9 cellular contexts compared by ENCODE assay signal in genomic region chr19:41328818-41329220, GRCh38. TPM values are rescaled to one million over a fixed set of nuclear protein-coding genes. Genes with fewer than 3 reads are reported as not detected.
A peak's percentile ranks its signal among the peaks of the same experiment; 100 is the strongest.
DNase-seq lines count a peak whose midpoint lies in the region; ATAC-seq and TF ChIP-seq lines count a peak whose summit lies in the region.
"Had no signal": no experiment of that assay in that cellular context is flagged by ENCODE, and none has a peak within 500 bp of the region (broad histone marks: within the 10 kb centered on the region; RNA-seq: fewer than 3 reads in every experiment).

No MANE protein-coding gene starts in this region.

- TF ChIP-seq CTCF in right atrium auricular region (IDR thresholded peaks at IDR 0.05) = no peak
- no peak for TF ChIP-seq CTCF in type B pancreatic cell (conservative IDR thresholded peaks at IDR 0.05)
- no peak for TF ChIP-seq CTCF in BE2C (IDR thresholded peaks at IDR 0.05; ENCODE audit: low read depth, low read length)
- no peak for TF ChIP-seq CTCF in lower leg skin (IDR thresholded peaks at IDR 0.05)

- H3K9me3 Mint-ChIP-seq in activated naive CD4-positive, alpha-beta T cell treated with anti-CD3 and anti-CD28 coated beads, Interleukin-2, amount 50 U/mL, for 24 hours = no peaks in the 10 kb centered on the region
- H3K9me3 Mint-ChIP-seq in T-cell = no peaks in the 10 kb centered on the region
- no peaks in the 10 kb centered on the region for H3K9me3 Mint-ChIP-seq in type B pancreatic cell

- WGBS in lower leg skin, 2 donors = 33 to 38% methylated on average over 1 of the region's 1 CpG

- H3K27ac ChIP-seq in right atrium auricular region = peak overlapping the region; percentile 93 to 97

- POLR2A ChIA-PET in T-cell (lab: Charles Lee) = interaction anchor here (0.6 to 1.1 kb wide), 3 partner anchors 19 to 981 kb away, joined by 3 to 5 read pairs (median 3); no protein-coding TSS in a partner anchor

- ATAC-seq in T-cell (replicated peaks in 1 of 4) = no peak

- peak overlapping the region; percentile 85 for H3K4me3 Mint-ChIP-seq in activated naive CD4-positive, alpha-beta T cell treated with anti-CD3 and anti-CD28 coated beads, Interleukin-2, amount 50 U/mL, for 24 hours
- H3K4me3 Mint-ChIP-seq in T-cell (peak overlapping the region; percentile 72 to 75 (median 74)), type B pancreatic cell (no peak overlapping the region)

- no peak for TF ChIP-seq POLR2A in lower leg skin (IDR thresholded peaks at IDR 0.05)

- no peaks in the 10 kb centered on the region for H3K27me3 ChIP-seq in right atrium auricular region
- H3K27me3 ChIP-seq in BE2C = no peaks in the 10 kb centered on the region

- H3K4me1 ChIP-seq in right atrium auricular region = peaks cover 5 to 53% of the 10 kb centered on the region in 2 donors
- H3K4me1 ChIP-seq in BE2C = peaks cover 41% of the 10 kb centered on the region

- H3K27ac Mint-ChIP-seq in activated naive CD4-positive, alpha-beta T cell treated with anti-CD3 and anti-CD28 coated beads, Interleukin-2, amount 50 U/mL, for 24 hours = peak overlapping the region; percentile 98
- H3K27ac Mint-ChIP-seq in T-cell (peak overlapping the region; percentile 92 to 96), type B pancreatic cell (peak overlapping the region; percentile 50)

- no peak for DNase-seq in activated naive CD4-positive, alpha-beta T cell (lab: John Stamatoyannopoulos, UW)
- DNase-seq in T-cell (no peak), right atrium auricular region (ENCODE audit: low spot score) (no peak), type B pancreatic cell (ENCODE audit: extremely low spot score, unreplicated experiment) (no peak), BE2C (no peak), iPS-NIHi7 (ENCODE audit: extremely low spot score) (no peak), lower leg skin (ENCODE audit: low spot score in 2 of 2) (no peak)
- DNase-seq: COR-L47 had no signal

- H3K27me3 Mint-ChIP-seq in activated naive CD4-positive, alpha-beta T cell treated with anti-CD3 and anti-CD28 coated beads, Interleukin-2, amount 50 U/mL, for 24 hours = no peaks in the 10 kb centered on the region
- H3K27me3 Mint-ChIP-seq in T-cell (no peaks in the 10 kb centered on the region), type B pancreatic cell (peaks cover 38% of the 10 kb centered on the region)

- CTCF ChIA-PET in T-cell (lab: Charles Lee) = interaction anchor here in 1 of 2 donors (0.6 to 2.1 kb wide), 2 partner anchors 26 to 66 kb away, joined by 3 to 6 read pairs; no protein-coding TSS in a partner anchor

- H3K36me3 ChIP-seq in right atrium auricular region (peaks cover 17% of the 10 kb centered on the region), BE2C (peaks cover 3% of the 10 kb centered on the region; the same call in 1 of the 2 replicates)

- intact Hi-C loops in lower leg skin (cut with DNase I; ENCODE audit: low total_unique reads) = no loop called here

- no peak overlapping the region for H3K4me3 ChIP-seq in right atrium auricular region
- no peak overlapping the region for H3K4me3 ChIP-seq in BE2C (ENCODE audit: low read depth, low read length)
- no peak overlapping the region for H3K4me3 ChIP-seq in lower leg skin (ENCODE audit: low read depth, poor library complexity, severe bottlenecking)

- peaks cover 71% of the 10 kb centered on the region for H3K4me1 Mint-ChIP-seq in activated naive CD4-positive, alpha-beta T cell treated with anti-CD3 and anti-CD28 coated beads, Interleukin-2, amount 50 U/mL, for 24 hours
- H3K4me1 Mint-ChIP-seq in T-cell = peaks cover 61 to 74% (median 73%) of the 10 kb centered on the region in 3 donors
- H3K4me1 Mint-ChIP-seq in type B pancreatic cell (ENCODE audit: unreplicated experiment) = peaks cover 39% of the 10 kb centered on the region

- peaks cover 13% of the 10 kb centered on the region for H3K36me3 Mint-ChIP-seq in activated naive CD4-positive, alpha-beta T cell treated with anti-CD3 and anti-CD28 coated beads, Interleukin-2, amount 50 U/mL, for 24 hours
- peaks cover 29% of the 10 kb centered on the region for H3K36me3 Mint-ChIP-seq in T-cell
- H3K36me3 Mint-ChIP-seq in type B pancreatic cell = no peaks in the 10 kb centered on the region

- H3K9me3 ChIP-seq in right atrium auricular region (no peaks in the 10 kb centered on the region), BE2C (no peaks in the 10 kb centered on the region)

RNA-seq across cellular contexts. Expression of gene CCDC97, which starts 18.8 kb away (rescaled TPM):
- total RNA-seq in T-cell (10 to 100 TPM; 38.9 to 61.5 (median 55.1) TPM), right atrium auricular region (10 to 100 TPM in 1 of 2 donors, 1 to 10 TPM in 1; 8.1 to 16.2 TPM), type B pancreatic cell (ENCODE audit: low replicate concordance) (26.7 and 42.6 TPM in 2 replicates), lower leg skin (10 to 100 TPM; 11.6 to 19.6 (median 13.7) TPM)
- polyA plus RNA-seq in BE2C (2012; ENCODE audit: insufficient read depth, insufficient read length, low read depth) = 54.0 TPM

RNA-seq across cellular contexts. Expression of gene TGFB1, which starts 24.9 kb away (rescaled TPM):
- total RNA-seq in T-cell = 100 to 1,000 TPM; 170 to 412 (median 206) TPM
- 10 to 100 TPM; 17.6 to 33.7 TPM for total RNA-seq in right atrium auricular region
- total RNA-seq in type B pancreatic cell (ENCODE audit: low replicate concordance) = 2.3 and 3.4 TPM in 2 replicates
- polyA plus RNA-seq in BE2C (2012; ENCODE audit: insufficient read depth, insufficient read length, low read depth) = 115 TPM
- total RNA-seq in lower leg skin = 10 to 100 TPM; 11.4 to 26.9 (median 22.2) TPM

RNA-seq across cellular contexts. Expression of gene B9D2, which starts 35.1 kb away (rescaled TPM):
- total RNA-seq in T-cell = 10 to 100 TPM; 15.3 to 27.9 (median 16.4) TPM
- 1 to 10 TPM; 1.9 to 3.8 TPM for total RNA-seq in right atrium auricular region
- total RNA-seq in type B pancreatic cell (ENCODE audit: low replicate concordance) = 4.8 and 8.8 TPM in 2 replicates
- polyA plus RNA-seq in BE2C (2012; ENCODE audit: insufficient read depth, insufficient read length, low read depth) = 28.2 TPM
- 1 to 10 TPM; 1.7 to 3.7 (median 2.5) TPM for total RNA-seq in lower leg skin

RNA-seq across cellular contexts. Expression of gene TMEM91, which starts 47.5 kb away (rescaled TPM):
- 10 to 100 TPM in 3 of 5 donors, 1 to 10 TPM in 2; 9.9 to 14.7 (median 13.2) TPM for total RNA-seq in T-cell
- total RNA-seq in right atrium auricular region = 1 to 10 TPM; 5.0 to 8.5 TPM
- total RNA-seq in type B pancreatic cell (ENCODE audit: low replicate concordance) = 2.0 and 8.1 TPM in 2 replicates
- 3.7 TPM for polyA plus RNA-seq in BE2C (2012; ENCODE audit: insufficient read depth, insufficient read length, low read depth)
- 100 to 1,000 TPM in 1 of 4 donors, 10 to 100 TPM in 3; 25.4 to 115 (median 54.9) TPM for total RNA-seq in lower leg skin

Comparison
In these comparisons a context has a peak if more than half of its experiments do, and no peak if none do; other contexts are left out.
1. RNA of gene TGFB1, which starts 24.9 kb away (total RNA-seq): 170 to 412 TPM in T-cell; 17.6 to 33.7 TPM in right atrium auricular region, 11.4 to 26.9 TPM in lower leg skin and 2.3 to 3.4 TPM in type B pancreatic cell; every median in the first group is over 4 times any median in the second.
2. Peak in every context shown above with its lines, with median percentiles within 50 percentile points of each other: H3K27ac Mint-ChIP-seq.